Comparison of ENCODE assay signal across 26 cellular contexts in the genomic region with DNA sequence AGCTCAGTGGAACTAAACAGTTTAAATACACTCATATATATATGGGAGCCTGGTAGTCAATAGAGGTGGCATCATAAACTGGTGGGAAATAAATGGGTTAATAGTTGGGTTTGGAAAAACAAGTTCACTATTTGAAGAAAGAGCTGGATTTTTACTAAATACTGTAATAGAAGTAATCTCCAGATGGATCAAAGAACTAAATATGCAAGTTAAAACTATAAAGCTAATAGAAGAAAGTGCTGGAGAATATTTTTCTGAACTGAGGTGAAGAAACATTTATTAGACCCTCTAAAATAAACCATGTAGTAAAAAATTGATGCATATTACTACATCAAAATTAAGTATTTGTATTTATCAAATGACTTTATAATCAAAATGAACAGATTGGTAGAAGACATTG. TPM values are rescaled to one million over a fixed set of nuclear protein-coding genes. Genes with fewer than 3 reads are reported as not detected.
DNase-seq lines count a peak whose midpoint lies in the region; ATAC-seq, FAIRE-seq and TF ChIP-seq lines count a peak whose summit lies in the region.
"Had no signal": no experiment of that assay in that cellular context is flagged by ENCODE, and none has a peak within 500 bp of the region (broad histone marks: within the 10 kb centered on the region; RNA-seq: fewer than 3 reads in every experiment).

No MANE protein-coding gene starts in this region.

- FAIRE-seq in frontal cortex (lab: Jason Lieb, UNC) = peak; percentile 10
- FAIRE-seq: GM12878, GM12892, GM18507 had no signal

- no peaks in the 10 kb centered on the region for H4K20me1 ChIP-seq in SK-N-SH (ENCODE audit: insufficient read depth)
- H4K20me1 ChIP-seq: BLaER1 had no signal

- H3K27ac Mint-ChIP-seq in progenitor cell of endocrine pancreas = no peak overlapping the region
- H3K27ac Mint-ChIP-seq: CD14-positive monocyte; CD4-positive, alpha-beta memory T cell; CD4-positive, CD25-positive, alpha-beta regulatory T cell; CD8-positive, alpha-beta memory T cell had no signal

- TF ChIP-seq EP300 in SK-N-SH (IDR thresholded peaks at IDR 0.05; ENCODE audit: borderline replicate concordance in 1 of 2, low read depth in 1 of 2, low read length in 1 of 2) = no peak

- H3K27me3 ChIP-seq in SK-N-SH (ENCODE audit: insufficient read depth) = no peaks in the 10 kb centered on the region
- H3K27me3 ChIP-seq: BE2C, BLaER1 had no signal

- peaks cover 20% of the 10 kb centered on the region for H3K4me1 Mint-ChIP-seq in progenitor cell of endocrine pancreas (ENCODE audit: low read depth)
- H3K4me1 Mint-ChIP-seq: CD14-positive monocyte; CD4-positive, alpha-beta memory T cell; CD4-positive, CD25-positive, alpha-beta regulatory T cell; CD8-positive, alpha-beta memory T cell had no signal

- DNase-seq in SK-N-SH = no peak
- no peak for DNase-seq in frontal cortex (ENCODE audit: low spot score in 2 of 2)
- no peak for DNase-seq in stimulated activated CD4-positive, alpha-beta T cell treated with anti-CD3 and anti-CD28 coated beads, Interleukin-12 subunit alpha, Interleukin-12 subunit beta, amount 100 ng/mL, for 4 hours
- DNase-seq in SHP77 treated with DMSO at 0.1 percent for 48 hours (lab: John Stamatoyannopoulos, UW) = no peak
- no peak for DNase-seq in progenitor cell of endocrine pancreas (ENCODE audit: low spot score, unreplicated experiment)
- DNase-seq: 8988T; ACHN; BE2C; C1 segment of cervical spinal cord; CD4-positive, alpha-beta memory T cell; CD4-positive, CD25-positive, alpha-beta regulatory T cell; CD8-positive, alpha-beta memory T cell; COR-L47; DMS 273 treated with DMSO at 0.1 percent for 48 hours; DMS153; DMS53; DMS79; DND-41; EL; GDM1 had no signal

- TF ChIP-seq CTCF in SK-N-SH (IDR thresholded peaks at IDR 0.05) (no peak), progenitor cell of endocrine pancreas (IDR thresholded peaks at IDR 0.05; ENCODE audit: unreplicated experiment) (no peak)

- H3K4me3 Mint-ChIP-seq in progenitor cell of endocrine pancreas (ENCODE audit: low read depth) = no peak overlapping the region
- H3K4me3 Mint-ChIP-seq: CD14-positive monocyte; CD4-positive, alpha-beta memory T cell; CD4-positive, CD25-positive, alpha-beta regulatory T cell; CD8-positive, alpha-beta memory T cell had no signal

- H3F3A ChIP-seq in SK-N-SH (replicated peaks; ENCODE audit: insufficient read depth) = peaks cover 5% of the 10 kb centered on the region

- no peaks in the 10 kb centered on the region for H3K9me3 Mint-ChIP-seq in progenitor cell of endocrine pancreas (ENCODE audit: low read depth)
- H3K9me3 Mint-ChIP-seq: CD4-positive, alpha-beta memory T cell; CD4-positive, CD25-positive, alpha-beta regulatory T cell; CD8-positive, alpha-beta memory T cell had no signal

- CTCF ChIA-PET in SK-N-SH (lab: Yijun Ruan, JAX) = interaction anchor here (0.7 to 1.9 kb wide), 5 partner anchors 19 to 355 kb away, joined by 3 to 11 read pairs (median 4); no protein-coding TSS in a partner anchor

- peak overlapping the region in 1 of 2 experiments; percentile 16; a peak in 2 of 4 replicates for H3K27ac ChIP-seq in SK-N-SH (ENCODE audit: low read depth in 2 of 2, low read length in 1 of 2)
- H3K27ac ChIP-seq: BLaER1 had no signal

- ATAC-seq in SK-N-SH treated with all-trans-retinoic acid at 6 μM for 48 hours = no peak
- ATAC-seq: GM12878 had no signal

- no peaks in the 10 kb centered on the region for H3K79me2 ChIP-seq in SK-N-SH (ENCODE audit: insufficient read depth)

- no peaks in the 10 kb centered on the region for H3K9me3 ChIP-seq in SK-N-SH
- H3K9me3 ChIP-seq: BE2C, BLaER1 had no signal

- H3K9ac ChIP-seq in SK-N-SH = no peak overlapping the region
- H3K9ac ChIP-seq: BLaER1 had no signal

- H3K4me1 ChIP-seq in SK-N-SH (ENCODE audit: control insufficient read depth in 1 of 2, insufficient read depth in 2 of 2, low read depth in 1 of 2, low read length in 1 of 2) = peaks cover 4 to 15% of the 10 kb centered on the region in 2 experiments; a peak in 3 of 4 replicates
- H3K4me1 ChIP-seq: BE2C had no signal

- peaks cover 0 to 10% of the 10 kb centered on the region in 2 experiments for H3K36me3 ChIP-seq in SK-N-SH (replicated peaks in 1 of 2; ENCODE audit: control insufficient read depth in 1 of 2, insufficient read depth in 2 of 2, low read length in 1 of 2)
- H3K36me3 ChIP-seq: BE2C, BLaER1 had no signal

- H3K4me3 ChIP-seq in SK-N-SH (ENCODE audit: low read depth in 2 of 2, low read length in 1 of 2) = no peak overlapping the region
- H3K4me3 ChIP-seq: BLaER1, GM12878 had no signal

- H3K4me2 ChIP-seq in SK-N-SH = no peak overlapping the region
- H3K4me2 ChIP-seq: BLaER1 had no signal

- no peaks in the 10 kb centered on the region for H3K9me2 ChIP-seq in SK-N-SH

- POLR2A ChIA-PET in SK-N-SH (lab: Yijun Ruan, JAX) = interaction anchor here (1.4 kb wide), 1 partner anchor 39 kb away, joined by 4 read pairs; a partner anchor contains a TSS

- H3K36me3 Mint-ChIP-seq in progenitor cell of endocrine pancreas (ENCODE audit: insufficient read depth) = no peaks in the 10 kb centered on the region
- H3K36me3 Mint-ChIP-seq: CD14-positive monocyte; CD4-positive, alpha-beta memory T cell; CD4-positive, CD25-positive, alpha-beta regulatory T cell; CD8-positive, alpha-beta memory T cell had no signal

- H3K27me3 Mint-ChIP-seq in progenitor cell of endocrine pancreas = peaks cover 4% of the 10 kb centered on the region
- H3K27me3 Mint-ChIP-seq: CD8-positive, alpha-beta memory T cell had no signal

- no peak for TF ChIP-seq RAD21 in SK-N-SH (IDR thresholded peaks at IDR 0.05; ENCODE audit: low read length)

- no peak overlapping the region for H2AFZ ChIP-seq in SK-N-SH (ENCODE audit: low read depth)

TF ChIP-seq in SK-N-SH, 30 proteins besides CTCF, POLR2A, EP300 and RAD21:
- no peak for TF ChIP-seq FOSL2 (IDR thresholded peaks at IDR 0.05; ENCODE audit: borderline replicate concordance, low read depth)
- TF ChIP-seq MXI1 (IDR thresholded peaks at IDR 0.05; ENCODE audit: low read depth, low read length) = no peak
- peak; percentile 60 for TF ChIP-seq TCF12 (IDR thresholded peaks at IDR 0.05)
- no peak for TF ChIP-seq ELF1 (IDR thresholded peaks at IDR 0.05)
- TF ChIP-seq SMC3 (IDR thresholded peaks at IDR 0.05; ENCODE audit: low read depth, low read length) = no peak
- TF ChIP-seq FOXM1 (IDR thresholded peaks at IDR 0.05; ENCODE audit: low read depth) = no peak

TF ChIP-seq in SK-N-SH treated with all-trans-retinoic acid at 6 μM for 48 hours, 23 proteins besides CTCF, POLR2A, EP300 and RAD21:
- TF ChIP-seq TCF4 (CRISPR knock-in tag; IDR thresholded peaks at IDR 0.05; ENCODE audit: borderline replicate concordance) = peak; percentile 74; the same call in 1 of the 2 replicates
- TF ChIP-seq ZNF565 (CRISPR knock-in tag; conservative IDR thresholded peaks at IDR 0.05; ENCODE audit: low read depth) = no peak

RNA-seq across cellular contexts. Expression of a gene that starts 38.8 kb away (rescaled TPM):
- polyA plus RNA-seq in SK-N-SH (2012; rRNA removed) = 7.3 and 9.0 TPM in 2 replicates
- 8.7 and 11.1 TPM in 2 replicates for polyA plus RNA-seq in SK-N-SH (2012; cell fraction: cytosol; rRNA removed)
- 2.9 and 5.2 TPM in 2 replicates for polyA plus RNA-seq in SK-N-SH (2012; cell fraction: nucleus; rRNA removed)
- total RNA-seq in frontal cortex (95.8 TPM), progenitor cell of endocrine pancreas (6.8 and 6.9 TPM in 2 replicates)

Comparison
In these comparisons a context has a peak if more than half of its experiments do, and no peak if none do; other contexts are left out.
1. RNA of a gene that starts 38.8 kb away (total RNA-seq): 95.8 TPM in frontal cortex (single experiment); 6.8 to 6.9 TPM in progenitor cell of endocrine pancreas; every median in the first group is over 10 times any median in the second.